In the genomic region with DNA sequence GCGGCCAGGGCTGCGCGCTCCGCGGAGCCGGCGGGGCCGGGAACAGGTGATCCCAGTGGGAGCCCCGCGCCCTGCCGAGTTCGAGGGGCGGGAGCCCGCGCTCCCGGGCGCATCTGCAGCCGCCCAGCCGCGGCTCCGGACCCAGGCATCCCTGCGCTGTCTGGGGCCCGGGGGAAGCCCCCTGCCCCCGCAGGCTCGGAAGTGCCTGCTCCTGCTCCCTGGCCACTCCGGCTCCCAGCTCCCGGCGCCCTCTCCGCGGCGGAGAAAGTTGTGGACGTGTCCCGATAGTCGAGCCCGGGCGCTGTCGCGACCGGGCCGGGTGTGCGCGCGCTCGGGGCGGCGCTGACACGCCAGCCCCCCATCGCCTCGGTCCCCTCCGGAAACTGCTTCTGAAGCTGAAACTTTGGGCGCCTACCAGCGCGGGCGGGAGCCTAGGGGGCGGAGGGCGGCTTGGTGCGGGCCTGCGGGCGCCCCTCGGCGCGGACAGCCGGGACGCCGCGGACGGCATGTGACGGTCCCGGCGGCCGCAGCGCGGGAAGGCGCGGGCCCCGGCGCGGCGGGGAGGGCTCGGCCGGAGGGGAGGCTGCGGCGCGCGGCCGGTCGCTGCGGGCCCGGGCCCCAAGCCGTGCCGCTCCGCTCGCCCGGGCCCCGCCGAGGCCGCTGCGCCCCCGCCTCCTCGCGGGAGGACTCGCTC, we compare ENCODE assay signal across 8 cellular contexts. TPM values are rescaled to one million over a fixed set of nuclear protein-coding genes. Genes with fewer than 3 reads are reported as not detected.
DNase-seq lines count a peak whose midpoint lies in the region; ATAC-seq and TF ChIP-seq lines count a peak whose summit lies in the region.

No MANE protein-coding gene starts in this region.

- peak; percentile 70 for DNase-seq in activated naive CD8-positive, alpha-beta T cell treated with anti-CD3 and anti-CD28 coated beads, Interleukin-2, amount 10 ng/mL, durations not matched to agents 7 days and 5 days
- peak; percentile 39 for DNase-seq in iPS-NIHi11 (ENCODE audit: low spot score)
- no peak for DNase-seq in stomach
- no peak for DNase-seq in AG08395 (ENCODE audit: low spot score)
- DNase-seq in SIG-M5 treated with dmso at 0.1 percent for 504 hours (lab: John Stamatoyannopoulos, UW; ENCODE audit: unreplicated experiment) = no peak

- H3K27me3 ChIP-seq in stomach = peaks cover 0 to 6% (median 4%) of the 10 kb centered on the region in 3 donors

- no peaks in the 10 kb centered on the region for H3K9me3 ChIP-seq in ES-I3 (ENCODE audit: control insufficient read depth, insufficient read depth, low read length)
- H3K9me3 ChIP-seq in stomach = no peaks in the 10 kb centered on the region

- 0 to 1% (median 0%) methylated on average over 4 to 102 of the region's 102 CpGs for WGBS in stomach, 5 donors

- intact Hi-C loops in stomach (cut with DNase I; ENCODE audit: low total_unique reads) = no loop called here

- H3K4me1 ChIP-seq in ES-I3 (ENCODE audit: insufficient read depth, low read length) (peaks cover 9% of the 10 kb centered on the region), stomach (peaks cover 37 to 62% (median 52%) of the 10 kb centered on the region in 4 donors)

- TF ChIP-seq POLR2A in stomach (IDR thresholded peaks at IDR 0.05) = no peak

- peaks cover 56% of the 10 kb centered on the region for H3K4me1 Mint-ChIP-seq in activated naive CD8-positive, alpha-beta T cell treated with anti-CD3 and anti-CD28 coated beads, Interleukin-2, amount 10 ng/mL, durations not matched to agents 7 days and 5 days

- peak overlapping the region; percentile 64 for H3K4me3 Mint-ChIP-seq in activated naive CD8-positive, alpha-beta T cell treated with anti-CD3 and anti-CD28 coated beads, Interleukin-2, amount 10 ng/mL, durations not matched to agents 7 days and 5 days

- H3K27ac ChIP-seq in stomach = peak overlapping the region; percentile 28 to 88 (median 77)

- H3K27me3 Mint-ChIP-seq in activated naive CD8-positive, alpha-beta T cell treated with anti-CD3 and anti-CD28 coated beads, Interleukin-2, amount 10 ng/mL, durations not matched to agents 7 days and 5 days = peaks cover 18% of the 10 kb centered on the region

- H3K36me3 ChIP-seq in ES-I3 (ENCODE audit: insufficient read depth, low read length) = no peaks in the 10 kb centered on the region
- no peaks in the 10 kb centered on the region for H3K36me3 ChIP-seq in stomach

- H3K4me3 ChIP-seq in stomach = peak overlapping the region; percentile 85 to 99 (median 95)

- H3K9me3 Mint-ChIP-seq in activated naive CD8-positive, alpha-beta T cell treated with anti-CD3 and anti-CD28 coated beads, Interleukin-2, amount 10 ng/mL, durations not matched to agents 7 days and 5 days = no peaks in the 10 kb centered on the region

- ATAC-seq in HG03135 (IDR thresholded peaks at IDR 0.05; ENCODE audit: unreplicated experiment) (peak; percentile 6), HG02798 (IDR thresholded peaks at IDR 0.05; ENCODE audit: poor library complexity, unreplicated experiment) (no peak)
- peak; percentile 6 for ATAC-seq in activated naive CD8-positive, alpha-beta T cell treated with anti-CD3 and anti-CD28 coated beads, Interleukin-2, amount 10 ng/mL, durations not matched to agents 7 days and 5 days (ENCODE audit: low read depth)

- H3K27ac Mint-ChIP-seq in activated naive CD8-positive, alpha-beta T cell treated with anti-CD3 and anti-CD28 coated beads, Interleukin-2, amount 10 ng/mL, durations not matched to agents 7 days and 5 days = peak overlapping the region; percentile 35

- peak overlapping the region; percentile 69 for H3K9ac ChIP-seq in ES-I3 (ENCODE audit: low read depth, low read length)

- no peak for TF ChIP-seq CTCF in stomach (IDR thresholded peaks at IDR 0.05)

- TF ChIP-seq EP300 in stomach (IDR thresholded peaks at IDR 0.05) = no peak

- peaks cover 9% of the 10 kb centered on the region for H3K36me3 Mint-ChIP-seq in activated naive CD8-positive, alpha-beta T cell treated with anti-CD3 and anti-CD28 coated beads, Interleukin-2, amount 10 ng/mL, durations not matched to agents 7 days and 5 days

- POLR2A ChIA-PET in activated naive CD8-positive, alpha-beta T cell treated with anti-CD3 and anti-CD28 coated beads, Interleukin-2, amount 10 ng/mL, durations not matched to agents 7 days and 5 days (lab: Charles Lee) = interaction anchor here (1.0 to 1.4 kb wide), 2 partner anchors 15 to 52 kb away, joined by 5 to 7 read pairs; no protein-coding TSS in a partner anchor

RNA-seq across cellular contexts. Expression of a gene that starts 0.5 kb away (rescaled TPM):
- total RNA-seq in activated naive CD8-positive, alpha-beta T cell treated with anti-CD3 and anti-CD28 coated beads, Interleukin-2, amount 10 ng/mL, durations not matched to agents 7 days and 5 days = 10 to 100 TPM; 20.5 to 20.9 TPM
- total RNA-seq in stomach = 10 to 100 TPM in 1 of 5 donors, 1 to 10 TPM in 4; 4.6 to 33.9 (median 6.4) TPM
- 10 to 100 TPM in 1 of 3 donors, 1 to 10 TPM in 2; 4.3 to 10.0 (median 4.5) TPM for polyA plus RNA-seq in stomach

Comparison
In these comparisons a context has a peak if more than half of its experiments do, and no peak if none do; other contexts are left out.
1. DNase-seq: peak in activated naive CD8-positive, alpha-beta T cell treated with anti-CD3 and anti-CD28 coated beads, Interleukin-2, amount 10 ng/mL, durations not matched to agents 7 days and 5 days (single experiment) and iPS-NIHi11 (single experiment); none in stomach (single experiment), AG08395 (single experiment) and SIG-M5 treated with dmso at 0.1 percent for 504 hours (single experiment).